11 cellular contexts compared by ENCODE assay signal in genomic region chr15:77654975-77655374, GRCh38. TPM values are rescaled to one million over a fixed set of nuclear protein-coding genes. Genes with fewer than 3 reads are reported as not detected.
A peak's percentile ranks its signal among the peaks of the same experiment; 100 is the strongest.
DNase-seq lines count a peak whose midpoint lies in the region; ATAC-seq, FAIRE-seq and TF ChIP-seq lines count a peak whose summit lies in the region.
"Had no signal": no experiment of that assay in that cellular context is flagged by ENCODE, and none has a peak within 500 bp of the region (broad histone marks: within the 10 kb centered on the region; RNA-seq: fewer than 3 reads in every experiment).

No MANE protein-coding gene starts in this region.

- H3K27me3 ChIP-seq in BLaER1 = no peaks in the 10 kb centered on the region

- DNase-seq in H54 (ENCODE audit: insufficient read length, low spot score) (peak; percentile 36), SK-MEL-5 (ENCODE audit: low read depth, low spot score) (peak; percentile 58), iPS-NIHi7 (ENCODE audit: extremely low spot score) (peak; percentile 83), C1 segment of cervical spinal cord (lab: John Stamatoyannopoulos, UW) (no peak), NCI-H510A (lab: John Stamatoyannopoulos, UW) (no peak)
- DNase-seq in activated CD4-positive, alpha-beta T cell treated with anti-CD3 and anti-CD28 coated beads, Interleukin-2, amount 50 U/mL, for 4 hours = no peak
- DNase-seq: activated CD4-positive, alpha-beta T cell treated with anti-CD3 and anti-CD28 coated beads, Interleukin-2, amount 10 ng/mL, durations not matched to agents 24 days and 14 days had no signal

- H3K9ac ChIP-seq in BLaER1 = no peak overlapping the region

- H3K36me3 ChIP-seq in BLaER1 = no peaks in the 10 kb centered on the region
- H3K36me3 ChIP-seq: thoracic aorta had no signal

- TF ChIP-seq POLR2A in H54 (IDR thresholded peaks at IDR 0.05; ENCODE audit: low read depth, low read length) = no peak

- FAIRE-seq in H54 (lab: Jason Lieb, UNC) = no peak

- peaks cover 85% of the 10 kb centered on the region for H3K4me1 ChIP-seq in BLaER1

- H4K20me1 ChIP-seq in BLaER1 = no peaks in the 10 kb centered on the region

- H3K27ac ChIP-seq in BLaER1 = no peak overlapping the region
- H3K27ac ChIP-seq: skin epidermis, thoracic aorta had no signal

- H3K9me3 ChIP-seq in BLaER1 = no peaks in the 10 kb centered on the region
- H3K9me3 ChIP-seq: thoracic aorta had no signal

- in situ Hi-C loops in SK-MEL-5 (cut with HindIII; ENCODE audit: low pct_unique_long_range_greater_than_20kb, low sequenced_read_pairs) = no loop called here

- peak overlapping the region; percentile 74; the same call in 1 of the 2 replicates for H3K4me2 ChIP-seq in BLaER1

- H3K4me3 ChIP-seq in BLaER1 = no peak overlapping the region
- H3K4me3 ChIP-seq: skin epidermis, thoracic aorta had no signal

- no peak for ATAC-seq in GM21360 (IDR thresholded peaks at IDR 0.05; ENCODE audit: unreplicated experiment)

RNA-seq across cellular contexts. Expression of gene LINGO1, which starts 22.3 kb away (rescaled TPM):
- total RNA-seq in SK-MEL-5 (2014; rRNA removed; shearing (Covaris generic)) = 0.90 and 2.1 TPM in 2 replicates
- polyA plus RNA-seq in SK-MEL-5 (2015; cell fraction: cytosol; rRNA removed) = 12.0 and 28.5 TPM in 2 replicates
- 0.88 and 4.6 TPM in 2 replicates for polyA plus RNA-seq in SK-MEL-5 (2015; cell fraction: nucleus; rRNA removed)
- total RNA-seq: activated CD4-positive, alpha-beta T cell treated with anti-CD3 and anti-CD28 coated beads, Interleukin-2, amount 10 ng/mL, durations not matched to agents 24 days and 14 days had no signal

Comparison
In these comparisons a context has a peak if more than half of its experiments do, and no peak if none do; other contexts are left out.
1. DNase-seq: peak in H54 (single experiment), SK-MEL-5 (single experiment) and iPS-NIHi7 (single experiment); none in C1 segment of cervical spinal cord (0 of 14), activated CD4-positive, alpha-beta T cell treated with anti-CD3 and anti-CD28 coated beads, Interleukin-2, amount 50 U/mL, for 4 hours (0 of 2) and NCI-H510A (single experiment).